11 cellular contexts compared by ENCODE assay signal in genomic region chr11:121450424-121450823, GRCh38. TPM values are rescaled to one million over a fixed set of nuclear protein-coding genes. Genes with fewer than 3 reads are reported as not detected.
DNase-seq lines count a peak whose midpoint lies in the region; ATAC-seq, FAIRE-seq and TF ChIP-seq lines count a peak whose summit lies in the region.
"Had no signal": no experiment of that assay in that cellular context is flagged by ENCODE, and none has a peak within 500 bp of the region (broad histone marks: within the 10 kb centered on the region; RNA-seq: fewer than 3 reads in every experiment).

No MANE protein-coding gene starts in this region.

- peak overlapping the region; percentile 94 for H3K27ac Mint-ChIP-seq in activated naive CD4-positive, alpha-beta T cell treated with anti-CD3 and anti-CD28 coated beads, Interleukin-2, amount 10 ng/mL, durations not matched to agents 7 days and 5 days
- peak overlapping the region; percentile 95 for H3K27ac Mint-ChIP-seq in activated CD8-positive, alpha-beta T cell treated with anti-CD3 and anti-CD28 coated beads for 36 hours

- no peak for FAIRE-seq in GM19239 (lab: Jason Lieb, UNC)

- H3K36me3 ChIP-seq in right lobe of liver: no peaks in the 10 kb centered on the region
- no peaks in the 10 kb centered on the region for H3K36me3 ChIP-seq in upper lobe of left lung

- WGBS in right lobe of liver (ENCODE audit: insufficient coverage, low coverage, low lambda C conversion rate, missing lambda C conversion rate): 61% methylated on average over 2 of the region's 2 CpGs
- 59 to 68% methylated on average over 2 of the region's 2 CpGs for WGBS in upper lobe of left lung, 2 donors

- no peaks in the 10 kb centered on the region for H3K27me3 Mint-ChIP-seq in activated naive CD4-positive, alpha-beta T cell treated with anti-CD3 and anti-CD28 coated beads, Interleukin-2, amount 10 ng/mL, durations not matched to agents 7 days and 5 days
- no peaks in the 10 kb centered on the region for H3K27me3 Mint-ChIP-seq in activated CD8-positive, alpha-beta T cell treated with anti-CD3 and anti-CD28 coated beads for 36 hours

- CTCF ChIA-PET in activated naive CD4-positive, alpha-beta T cell treated with anti-CD3 and anti-CD28 coated beads, Interleukin-2, amount 10 ng/mL, durations not matched to agents 7 days and 5 days (lab: Charles Lee): interaction anchor here (0.7 to 4.9 kb wide), 13 partner anchors 15 to 129 kb away, joined by 3 to 63 read pairs (median 5); no protein-coding TSS in a partner anchor
- CTCF ChIA-PET in activated CD8-positive, alpha-beta T cell treated with anti-CD3 and anti-CD28 coated beads for 36 hours (lab: Charles Lee): interaction anchor here (1.1 to 5.3 kb wide), 7 partner anchors 13 to 141 kb away, joined by 3 to 78 read pairs (median 5); no protein-coding TSS in a partner anchor

- H3K4me1 ChIP-seq in right lobe of liver (peaks cover 0 to 57% (median 16%) of the 10 kb centered on the region in 4 donors), upper lobe of left lung (peaks cover 10 to 25% (median 14%) of the 10 kb centered on the region in 4 donors)

- POLR2A ChIA-PET in activated CD8-positive, alpha-beta T cell treated with anti-CD3 and anti-CD28 coated beads for 36 hours (lab: Charles Lee): interaction anchor here (0.9 to 9.1 kb wide), 9 partner anchors 8 to 130 kb away, joined by 3 to 180 read pairs (median 3); no protein-coding TSS in a partner anchor

- peak overlapping the region; percentile 84 for H3K4me3 Mint-ChIP-seq in activated naive CD4-positive, alpha-beta T cell treated with anti-CD3 and anti-CD28 coated beads, Interleukin-2, amount 10 ng/mL, durations not matched to agents 7 days and 5 days
- H3K4me3 Mint-ChIP-seq in activated CD8-positive, alpha-beta T cell treated with anti-CD3 and anti-CD28 coated beads for 36 hours: peak overlapping the region; percentile 95

- DNase-seq in activated naive CD4-positive, alpha-beta T cell treated with anti-CD3 and anti-CD28 coated beads, Interleukin-2, amount 10 ng/mL, durations not matched to agents 7 days and 5 days: peak; percentile 53
- no peak for DNase-seq in activated naive CD4-positive, alpha-beta T cell treated with Interleukin-2 at 50 U/mL for 16 hours
- no peak for DNase-seq in activated CD8-positive, alpha-beta T cell treated with anti-CD3 and anti-CD28 coated beads for 36 hours
- DNase-seq in right lobe of liver (no peak), upper lobe of left lung (no peak), GM19239 (ENCODE audit: insufficient read length, low spot score) (no peak), NCI-H128 (lab: John Stamatoyannopoulos, UW; ENCODE audit: unreplicated experiment) (no peak)
- DNase-seq: activated CD4-positive, CD25-positive, alpha-beta regulatory T cell; aorta; RPMI8226 had no signal

- H3K4me3 ChIP-seq in right lobe of liver (no peak overlapping the region), upper lobe of left lung (no peak overlapping the region)

- no peak for ATAC-seq in activated CD8-positive, alpha-beta T cell treated with anti-CD3 and anti-CD28 coated beads for 36 hours
- ATAC-seq in right lobe of liver (no peak), upper lobe of left lung (ENCODE audit: low FRiP score in 2 of 2) (no peak), HG03442 (IDR thresholded peaks at IDR 0.05; ENCODE audit: unreplicated experiment) (no peak)

- peaks cover 62% of the 10 kb centered on the region for H3K36me3 Mint-ChIP-seq in activated naive CD4-positive, alpha-beta T cell treated with anti-CD3 and anti-CD28 coated beads, Interleukin-2, amount 10 ng/mL, durations not matched to agents 7 days and 5 days
- peaks cover 35% of the 10 kb centered on the region for H3K36me3 Mint-ChIP-seq in activated CD8-positive, alpha-beta T cell treated with anti-CD3 and anti-CD28 coated beads for 36 hours (ENCODE audit: low read depth)

- TF ChIP-seq POLR2A in right lobe of liver (IDR thresholded peaks at IDR 0.05) (no peak), upper lobe of left lung (IDR thresholded peaks at IDR 0.05) (no peak)

- intact Hi-C loops in activated CD8-positive, alpha-beta T cell treated with anti-CD3 and anti-CD28 coated beads for 36 hours (cut with micrococcal nuclease): loop anchor here (2.0 to 10.0 kb wide), 3 partner anchors 14 to 142 kb away; no protein-coding TSS in a partner anchor
- intact Hi-C loops in right lobe of liver (cut with DNase I): loop anchor here in 1 of 2 donors (10.0 kb wide), 1 partner anchor 124 kb away; no protein-coding TSS in a partner anchor

- peaks cover 85% of the 10 kb centered on the region for H3K4me1 Mint-ChIP-seq in activated naive CD4-positive, alpha-beta T cell treated with anti-CD3 and anti-CD28 coated beads, Interleukin-2, amount 10 ng/mL, durations not matched to agents 7 days and 5 days
- H3K4me1 Mint-ChIP-seq in activated CD8-positive, alpha-beta T cell treated with anti-CD3 and anti-CD28 coated beads for 36 hours (ENCODE audit: low read depth): peaks cover 75% of the 10 kb centered on the region

- H3K9me3 Mint-ChIP-seq in activated naive CD4-positive, alpha-beta T cell treated with anti-CD3 and anti-CD28 coated beads, Interleukin-2, amount 10 ng/mL, durations not matched to agents 7 days and 5 days: no peaks in the 10 kb centered on the region
- no peaks in the 10 kb centered on the region for H3K9me3 Mint-ChIP-seq in activated CD8-positive, alpha-beta T cell treated with anti-CD3 and anti-CD28 coated beads for 36 hours

- H3K27me3 ChIP-seq in right lobe of liver (no peaks in the 10 kb centered on the region), upper lobe of left lung (no peaks in the 10 kb centered on the region)

- TF ChIP-seq CTCF in activated CD8-positive, alpha-beta T cell treated with anti-CD3 and anti-CD28 coated beads for 36 hours (IDR thresholded peaks at IDR 0.05): no peak
- TF ChIP-seq CTCF in right lobe of liver (IDR thresholded peaks at IDR 0.05): no peak
- TF ChIP-seq CTCF in upper lobe of left lung (IDR thresholded peaks at IDR 0.05): no peak

- no peak for TF ChIP-seq EP300 in upper lobe of left lung (IDR thresholded peaks at IDR 0.05)

- no peaks in the 10 kb centered on the region for H3K9me3 ChIP-seq in right lobe of liver
- H3K9me3 ChIP-seq in upper lobe of left lung: no peaks in the 10 kb centered on the region

- H3K27ac ChIP-seq in right lobe of liver: peak overlapping the region; percentile 89 to 97 (median 95)
- H3K27ac ChIP-seq in upper lobe of left lung: peak overlapping the region; percentile 47 to 88 (median 74)

RNA-seq across cellular contexts. Expression of gene SORL1, which starts 1.7 kb away (rescaled TPM):
- total RNA-seq in activated CD8-positive, alpha-beta T cell treated with anti-CD3 and anti-CD28 coated beads for 36 hours: 10 to 100 TPM; 61.1 to 64.6 TPM
- total RNA-seq in right lobe of liver (100 to 1,000 TPM in 2 of 6 experiments, 10 to 100 TPM in 4; 45.2 to 137 (median 73.8) TPM), upper lobe of left lung (10 to 100 TPM; 33.3 to 85.9 (median 67.2) TPM)
